In genomic region chr1:85587846-85588245, GRCh38 we compare ENCODE assay signal across 15 cellular contexts. TPM values are rescaled to one million over a fixed set of nuclear protein-coding genes. Genes with fewer than 3 reads are reported as not detected.
"Had no signal": no experiment of that assay in that cellular context is flagged by ENCODE, and none has a peak within 500 bp of the region (broad histone marks: within the 10 kb centered on the region; RNA-seq: fewer than 3 reads in every experiment).

No MANE protein-coding gene starts in this region.

- H3K4me1 ChIP-seq: spleen had no signal

- H3K4me1 Mint-ChIP-seq: natural killer cell; stimulated activated naive B cell treated with anti-CD40 and anti-IgM and Interleukin-4, amounts not matched to agents 10 μg/mL and 1 μg/mL and 100 μg/mL, for 72 hours had no signal

- DNase-seq: activated CD4-positive, alpha-beta T cell treated with anti-CD3 and anti-CD28 coated beads, Interleukin-2, amount 50 U/mL, for 4 hours; activated gamma-delta T cell; effector CD8-positive, alpha-beta T cell; esophagus squamous epithelium; left cardiac atrium; lower lobe of right lung; natural killer cell; spleen; stimulated activated CD4-positive, alpha-beta T cell treated with anti-CD3 and anti-CD28 coated beads, Interleukin-4, amount 100 ng/mL, for 4 hours; stimulated activated naive B cell treated with anti-CD40 and anti-IgM and Interleukin-4, amounts not matched to agents 10 μg/mL and 1 μg/mL and 100 μg/mL, for 72 hours; T-helper 2 cell; WERI-Rb-1 had no signal

- H3K27ac ChIP-seq: cardiac muscle cell, esophagus squamous epithelium, lower lobe of right lung, spleen, WERI-Rb-1 had no signal

- H3K36me3 ChIP-seq: WERI-Rb-1 had no signal

- H3K36me3 Mint-ChIP-seq: natural killer cell had no signal

- H3K27ac Mint-ChIP-seq: activated naive CD8-positive, alpha-beta T cell; dendritic cell treated with granulocyte-macrophage colony-stimulating factor and Interleukin-4, amounts not matched to agents 40 ng/mL and 50 ng/mL, for 4 days; natural killer cell; stimulated activated naive B cell treated with anti-CD40 and anti-IgM and Interleukin-4, amounts not matched to agents 10 μg/mL and 1 μg/mL and 100 μg/mL, for 72 hours had no signal

- H3K9me3 ChIP-seq: esophagus squamous epithelium, lower lobe of right lung had no signal

- H3K4me3 ChIP-seq: cardiac muscle cell, esophagus squamous epithelium, lower lobe of right lung, spleen had no signal

- H3K4me3 Mint-ChIP-seq: activated naive CD8-positive, alpha-beta T cell; dendritic cell treated with granulocyte-macrophage colony-stimulating factor and Interleukin-4, amounts not matched to agents 40 ng/mL and 50 ng/mL, for 4 days; natural killer cell; stimulated activated naive B cell treated with anti-CD40 and anti-IgM and Interleukin-4, amounts not matched to agents 10 μg/mL and 1 μg/mL and 100 μg/mL, for 72 hours had no signal

- H3K27me3 ChIP-seq: cardiac muscle cell, esophagus squamous epithelium had no signal

RNA-seq across cellular contexts. Expression of gene CCN1, which starts 7.3 kb away (rescaled TPM):
- total RNA-seq: natural killer cell had no signal
